In genomic region chr15:35697549-35698299, GRCh38 we compare ENCODE assay signal across 10 cellular contexts.
DNase-seq lines count a peak whose midpoint lies in the region; ATAC-seq and TF ChIP-seq lines count a peak whose summit lies in the region.
"Had no signal": no experiment of that assay in that cellular context is flagged by ENCODE, and none has a peak within 500 bp of the region (broad histone marks: within the 10 kb centered on the region; RNA-seq: fewer than 3 reads in every experiment).

No MANE protein-coding gene starts in this region.

- H3K4me1 ChIP-seq in hepatocyte (ENCODE audit: insufficient read depth) = peaks cover 47% of the 10 kb centered on the region
- H3K4me1 ChIP-seq in tibial artery = peaks cover 0 to 43% (median 21%) of the 10 kb centered on the region in 4 donors

- H3K9me3 ChIP-seq in hepatocyte (ENCODE audit: low read depth) (no peaks in the 10 kb centered on the region), tibial artery (no peaks in the 10 kb centered on the region)

- H3K79me2 ChIP-seq in hepatocyte = no peaks in the 10 kb centered on the region

- H3K27me3 ChIP-seq in hepatocyte (no peaks in the 10 kb centered on the region), tibial artery (no peaks in the 10 kb centered on the region)

- H4K20me1 ChIP-seq in hepatocyte (ENCODE audit: insufficient read depth, poor library complexity, severe bottlenecking) = no peaks in the 10 kb centered on the region

- intact Hi-C loops in tibial artery (cut with DNase I; ENCODE audit: low total_unique reads) = no loop called here

- H3K27ac ChIP-seq in hepatocyte (peak overlapping the region; percentile 72), tibial artery (peak overlapping the region; percentile 48 to 51)
- H3K27ac ChIP-seq: 22Rv1 had no signal

- H2AFZ ChIP-seq in hepatocyte = no peak overlapping the region

- TF ChIP-seq CTCF in hepatocyte (IDR thresholded peaks at IDR 0.05; ENCODE audit: poor library complexity) (no peak), tibial artery (IDR thresholded peaks at IDR 0.05) (no peak)

- H3K36me3 ChIP-seq in hepatocyte (replicated peaks; ENCODE audit: insufficient read depth, low read depth) (no peaks in the 10 kb centered on the region), tibial artery (no peaks in the 10 kb centered on the region)

- WGBS in hepatocyte (ENCODE audit: low lambda C conversion rate, missing lambda C conversion rate) = 13% methylated on average over 8 of the region's 8 CpGs

- DNase-seq in DMS 273 (lab: John Stamatoyannopoulos, UW; ENCODE audit: unreplicated experiment) (peak; percentile 6), DMS 273 treated with DMSO at 0.1 percent for 48 hours (lab: John Stamatoyannopoulos, UW) (no peak), amniotic epithelial cell (ENCODE audit: low read depth) (peak; percentile 92), hepatocyte (ENCODE audit: low spot score) (peak; percentile 34), tibial artery (no peak), globus pallidus (ENCODE audit: low spot score) (no peak), NCI-H2227 (lab: John Stamatoyannopoulos, UW; ENCODE audit: unreplicated experiment) (no peak)
- DNase-seq in stimulated activated naive CD8-positive, alpha-beta T cell treated with anti-CD3 and anti-CD28 coated beads, Interleukin-15, Interleukin-2, amounts not matched to agents 100 U/mL and 50 U/mL, for 24 hours = no peak
- DNase-seq: anterior cingulate cortex had no signal

- H3K4me2 ChIP-seq in hepatocyte = peak overlapping the region; percentile 46

- no peak overlapping the region for H3K4me3 ChIP-seq in hepatocyte
- H3K4me3 ChIP-seq in tibial artery = no peak overlapping the region

- H3K9me2 ChIP-seq in hepatocyte (replicated peaks; ENCODE audit: insufficient read depth) = no peaks in the 10 kb centered on the region

- no peak for ATAC-seq in stimulated activated naive CD8-positive, alpha-beta T cell treated with anti-CD3 and anti-CD28 coated beads, Interleukin-15, Interleukin-2, amounts not matched to agents 100 U/mL and 50 U/mL, for 24 hours

Comparison
In these comparisons a context has a peak if more than half of its experiments do, and no peak if none do; other contexts are left out.
1. DNase-seq: peak in DMS 273 (single experiment), amniotic epithelial cell (single experiment) and hepatocyte (single experiment); none in DMS 273 treated with DMSO at 0.1 percent for 48 hours (single experiment), tibial artery (0 of 2), globus pallidus (single experiment), stimulated activated naive CD8-positive, alpha-beta T cell treated with anti-CD3 and anti-CD28 coated beads, Interleukin-15, Interleukin-2, amounts not matched to agents 100 U/mL and 50 U/mL, for 24 hours (single experiment) and NCI-H2227 (single experiment).